Comparison of ENCODE assay signal across 14 cellular contexts in genomic region chr5:1827410-1828397, GRCh38. TPM values are rescaled to one million over a fixed set of nuclear protein-coding genes. Genes with fewer than 3 reads are reported as not detected.
DNase-seq lines count a peak whose midpoint lies in the region; ATAC-seq and TF ChIP-seq lines count a peak whose summit lies in the region.
"Had no signal": no experiment of that assay in that cellular context is flagged by ENCODE, and none has a peak within 500 bp of the region (broad histone marks: within the 10 kb centered on the region; RNA-seq: fewer than 3 reads in every experiment).

No MANE protein-coding gene starts in this region.

- H3K9me3 Mint-ChIP-seq in CD4-positive, CD25-positive, alpha-beta regulatory T cell, result no peaks in the 10 kb centered on the region
- H3K9me3 Mint-ChIP-seq in activated CD8-positive, alpha-beta T cell treated with anti-CD3 and anti-CD28 coated beads, Interleukin-2, amount 10 ng/mL, durations not matched to agents 7 days and 5 days (ENCODE audit: insufficient read depth), result no peaks in the 10 kb centered on the region
- H3K9me3 Mint-ChIP-seq: activated B cell treated with CpG ODN at 0.5 μM for 24 hours had no signal

- peaks cover 0 to 4% (median 0%) of the 10 kb centered on the region in 4 donors for H3K4me1 Mint-ChIP-seq in CD4-positive, CD25-positive, alpha-beta regulatory T cell
- no peaks in the 10 kb centered on the region for H3K4me1 Mint-ChIP-seq in activated CD8-positive, alpha-beta T cell treated with anti-CD3 and anti-CD28 coated beads, Interleukin-2, amount 10 ng/mL, durations not matched to agents 7 days and 5 days (ENCODE audit: low read depth)
- H3K4me1 Mint-ChIP-seq: activated B cell treated with CpG ODN at 0.5 μM for 24 hours, CD14-positive monocyte had no signal

- H3K9me3 ChIP-seq in CD4-positive, CD25-positive, alpha-beta regulatory T cell (ENCODE audit: control insufficient read depth in 2 of 2, low read length in 2 of 2), result no peaks in the 10 kb centered on the region
- H3K9me3 ChIP-seq in MM.1S (replicated peaks; ENCODE audit: insufficient read depth, low read length), result no peaks in the 10 kb centered on the region
- H3K9me3 ChIP-seq: testis had no signal

- no peaks in the 10 kb centered on the region for H3F3A ChIP-seq in MM.1S (ENCODE audit: insufficient read depth, low read length)

- H3K36me3 Mint-ChIP-seq in CD4-positive, CD25-positive, alpha-beta regulatory T cell, result peaks cover 17% of the 10 kb centered on the region
- H3K36me3 Mint-ChIP-seq in activated CD8-positive, alpha-beta T cell treated with anti-CD3 and anti-CD28 coated beads, Interleukin-2, amount 10 ng/mL, durations not matched to agents 7 days and 5 days (ENCODE audit: low read depth), result peaks cover 3% of the 10 kb centered on the region

- no peak for TF ChIP-seq CTCF in MM.1S (IDR thresholded peaks at IDR 0.05; ENCODE audit: low read length)

- H3K27ac ChIP-seq in CD4-positive, CD25-positive, alpha-beta regulatory T cell (ENCODE audit: insufficient read depth, low read length, poor library complexity, severe bottlenecking), result no peak overlapping the region
- H3K27ac ChIP-seq in MM.1S (ENCODE audit: low read length), result no peak overlapping the region
- H3K27ac ChIP-seq: testis had no signal

- no peaks in the 10 kb centered on the region for H3K9me2 ChIP-seq in MM.1S (replicated peaks; ENCODE audit: insufficient read depth, low read length)

- H3K4me1 ChIP-seq in CD4-positive, CD25-positive, alpha-beta regulatory T cell (ENCODE audit: control insufficient read depth, insufficient read depth, low read length, poor library complexity, severe bottlenecking), result no peaks in the 10 kb centered on the region
- H3K4me1 ChIP-seq in MM.1S (ENCODE audit: low read length), result no peaks in the 10 kb centered on the region
- H3K4me1 ChIP-seq: testis had no signal

- POLR2A ChIA-PET in activated CD8-positive, alpha-beta T cell treated with anti-CD3 and anti-CD28 coated beads, Interleukin-2, amount 10 ng/mL, durations not matched to agents 7 days and 5 days (lab: Charles Lee), result no interaction called here

- no peaks in the 10 kb centered on the region for H3K27me3 Mint-ChIP-seq in CD4-positive, CD25-positive, alpha-beta regulatory T cell
- H3K27me3 Mint-ChIP-seq in activated CD8-positive, alpha-beta T cell treated with anti-CD3 and anti-CD28 coated beads, Interleukin-2, amount 10 ng/mL, durations not matched to agents 7 days and 5 days (ENCODE audit: low read depth), result no peaks in the 10 kb centered on the region
- H3K27me3 Mint-ChIP-seq: activated B cell treated with CpG ODN at 0.5 μM for 24 hours had no signal

- no peak overlapping the region for H2AFZ ChIP-seq in MM.1S (ENCODE audit: low read length)

- H3K79me2 ChIP-seq in MM.1S (ENCODE audit: low read length), result no peaks in the 10 kb centered on the region

- no peaks in the 10 kb centered on the region for H4K20me1 ChIP-seq in MM.1S (ENCODE audit: insufficient read depth, low read length)

- H3K4me2 ChIP-seq in MM.1S (ENCODE audit: low read depth, low read length), result no peak overlapping the region

- no peak overlapping the region for H3K4me3 ChIP-seq in CD4-positive, CD25-positive, alpha-beta regulatory T cell (ENCODE audit: low read depth, low read length)
- no peak overlapping the region for H3K4me3 ChIP-seq in MM.1S (ENCODE audit: low read length)
- H3K4me3 ChIP-seq: testis had no signal

- H3K4me3 Mint-ChIP-seq in CD4-positive, CD25-positive, alpha-beta regulatory T cell, result peak overlapping the region in 2 of 4 donors; percentile 54 to 55
- H3K4me3 Mint-ChIP-seq in activated CD8-positive, alpha-beta T cell treated with anti-CD3 and anti-CD28 coated beads, Interleukin-2, amount 10 ng/mL, durations not matched to agents 7 days and 5 days, result no peak overlapping the region
- H3K4me3 Mint-ChIP-seq: activated B cell treated with CpG ODN at 0.5 μM for 24 hours had no signal

- H3K27me3 ChIP-seq in CD4-positive, CD25-positive, alpha-beta regulatory T cell (ENCODE audit: control insufficient read depth, insufficient read depth, low read length), result no peaks in the 10 kb centered on the region
- no peaks in the 10 kb centered on the region for H3K27me3 ChIP-seq in MM.1S (replicated peaks; ENCODE audit: insufficient read depth, low read length)
- H3K27me3 ChIP-seq: testis had no signal

- no peak overlapping the region for H3K27ac Mint-ChIP-seq in CD4-positive, CD25-positive, alpha-beta regulatory T cell
- H3K27ac Mint-ChIP-seq in activated CD8-positive, alpha-beta T cell treated with anti-CD3 and anti-CD28 coated beads, Interleukin-2, amount 10 ng/mL, durations not matched to agents 7 days and 5 days, result no peak overlapping the region
- H3K27ac Mint-ChIP-seq: activated B cell treated with CpG ODN at 0.5 μM for 24 hours, CD14-positive monocyte had no signal

- ATAC-seq in CD4-positive, CD25-positive, alpha-beta regulatory T cell (ENCODE audit: low read depth in 2 of 2), result peak in 1 of 2 donors; percentile 28
- peak; percentile 69 for ATAC-seq in GM21619 (IDR thresholded peaks at IDR 0.05; ENCODE audit: unreplicated experiment)
- ATAC-seq in activated CD8-positive, alpha-beta T cell treated with anti-CD3 and anti-CD28 coated beads, Interleukin-2, amount 10 ng/mL, durations not matched to agents 7 days and 5 days, result peak; percentile 63
- ATAC-seq in GM18505 (IDR thresholded peaks at IDR 0.05; ENCODE audit: unreplicated experiment), result no peak
- ATAC-seq in GM21528 (IDR thresholded peaks at IDR 0.05; ENCODE audit: low FRiP score, unreplicated experiment), result no peak

- peak in 2 of 3 donors; percentile 26 to 46 for DNase-seq in CD4-positive, CD25-positive, alpha-beta regulatory T cell
- DNase-seq in activated CD8-positive, alpha-beta T cell treated with anti-CD3 and anti-CD28 coated beads, Interleukin-2, amount 10 ng/mL, durations not matched to agents 7 days and 5 days, result no peak
- peak; percentile 26 for DNase-seq in left kidney (ENCODE audit: low read depth, low spot score)
- DNase-seq in RPMI8226, result no peak
- no peak for DNase-seq in MM.1S
- DNase-seq: activated B cell treated with CpG ODN at 0.5 μM for 24 hours; Kasumi-1; NK-92 treated with Interleukin-12 subunit alpha and Interleukin-12 subunit beta, amount 100 ng/mL, for 24 hours; testis had no signal

- H3K9ac ChIP-seq in MM.1S (ENCODE audit: low read length), result no peak overlapping the region

- no peak for TF ChIP-seq POLR2A in GM18505 (IDR thresholded peaks at IDR 0.05; ENCODE audit: borderline replicate concordance, extremely low read depth, insufficient read depth, insufficient read length)

- CTCF ChIA-PET in activated CD8-positive, alpha-beta T cell treated with anti-CD3 and anti-CD28 coated beads, Interleukin-2, amount 10 ng/mL, durations not matched to agents 7 days and 5 days (lab: Charles Lee), result no interaction called here

- no peaks in the 10 kb centered on the region for H3K36me3 ChIP-seq in CD4-positive, CD25-positive, alpha-beta regulatory T cell (ENCODE audit: control insufficient read depth, insufficient read depth, low read length)
- no peaks in the 10 kb centered on the region for H3K36me3 ChIP-seq in MM.1S (replicated peaks; ENCODE audit: insufficient read depth, low read length)

RNA-seq across cellular contexts. Expression of gene NDUFS6, which starts 26.5 kb away (rescaled TPM):
- total RNA-seq in CD4-positive, CD25-positive, alpha-beta regulatory T cell, result 21.6 TPM
- 10 to 100 TPM; 66.5 to 98.7 (median 75.7) TPM for polyA plus RNA-seq in CD4-positive, CD25-positive, alpha-beta regulatory T cell
- 10 to 100 TPM; 36.6 to 36.7 TPM for total RNA-seq in activated CD8-positive, alpha-beta T cell treated with anti-CD3 and anti-CD28 coated beads, Interleukin-2, amount 10 ng/mL, durations not matched to agents 7 days and 5 days

RNA-seq across cellular contexts. Expression of gene MRPL36, which starts 28.1 kb away (rescaled TPM):
- total RNA-seq in CD4-positive, CD25-positive, alpha-beta regulatory T cell, result 15.8 TPM
- polyA plus RNA-seq in CD4-positive, CD25-positive, alpha-beta regulatory T cell, result 100 to 1,000 TPM in 3 of 4 donors, 10 to 100 TPM in 1; 98.7 to 127 (median 112) TPM
- total RNA-seq in activated CD8-positive, alpha-beta T cell treated with anti-CD3 and anti-CD28 coated beads, Interleukin-2, amount 10 ng/mL, durations not matched to agents 7 days and 5 days, result 10 to 100 TPM; 57.9 to 60.4 TPM

RNA-seq across cellular contexts. Expression of gene IRX4, which starts 55.0 kb away (rescaled TPM):
- not detected for total RNA-seq in CD4-positive, CD25-positive, alpha-beta regulatory T cell
- not detected for polyA plus RNA-seq in CD4-positive, CD25-positive, alpha-beta regulatory T cell
- total RNA-seq in activated CD8-positive, alpha-beta T cell treated with anti-CD3 and anti-CD28 coated beads, Interleukin-2, amount 10 ng/mL, durations not matched to agents 7 days and 5 days, result not detected
- total RNA-seq: activated B cell treated with CpG ODN at 0.5 μM for 24 hours, mononuclear cell had no signal
- polyA plus RNA-seq: CD14-positive monocyte had no signal

Comparison
In these comparisons a context has a peak if more than half of its experiments do, and no peak if none do; other contexts are left out.
1. ATAC-seq: peak in GM21619 (single experiment) and activated CD8-positive, alpha-beta T cell treated with anti-CD3 and anti-CD28 coated beads, Interleukin-2, amount 10 ng/mL, durations not matched to agents 7 days and 5 days (single experiment); none in GM18505 (single experiment) and GM21528 (single experiment).
2. DNase-seq: peak in CD4-positive, CD25-positive, alpha-beta regulatory T cell (2 of 3) and left kidney (single experiment); none in activated CD8-positive, alpha-beta T cell treated with anti-CD3 and anti-CD28 coated beads, Interleukin-2, amount 10 ng/mL, durations not matched to agents 7 days and 5 days (single experiment), RPMI8226 (single experiment) and MM.1S (single experiment).